In genomic region chr2:10635430-10635829, GRCh38 we compare ENCODE assay signal across 13 cellular contexts. TPM values are rescaled to one million over a fixed set of nuclear protein-coding genes. Genes with fewer than 3 reads are reported as not detected.
A peak's percentile ranks its signal among the peaks of the same experiment; 100 is the strongest.
DNase-seq lines count a peak whose midpoint lies in the region; ATAC-seq and TF ChIP-seq lines count a peak whose summit lies in the region.
"Had no signal": no experiment of that assay in that cellular context is flagged by ENCODE, and none has a peak within 500 bp of the region (broad histone marks: within the 10 kb centered on the region; RNA-seq: fewer than 3 reads in every experiment).

No MANE protein-coding gene starts in this region.

- DNase-seq in choroid plexus epithelial cell (ENCODE audit: low read depth) (peak; percentile 44), hepatocyte (ENCODE audit: low spot score) (peak; percentile 36), trophoblast cell (peak; percentile 20 to 37), heart left ventricle (no peak)
- DNase-seq in effector memory CD4-positive, alpha-beta T cell: no peak
- no peak for DNase-seq in natural killer cell treated with Interleukin-12 subunit alpha and Interleukin-12 subunit beta and Interleukin-15 and Interleukin-18, amount 100 ng/mL, for 72 hours (ENCODE audit: low spot score)
- DNase-seq: C1 segment of cervical spinal cord; CD4-positive, alpha-beta memory T cell; DMS79; EL had no signal

- no peaks in the 10 kb centered on the region for H3K9me2 ChIP-seq in hepatocyte (replicated peaks; ENCODE audit: insufficient read depth)

- no peak overlapping the region for H2BK5ac ChIP-seq in trophoblast cell (ENCODE audit: low read depth, low read length, poor library complexity)

- H3K79me2 ChIP-seq in hepatocyte (no peaks in the 10 kb centered on the region), trophoblast cell (ENCODE audit: control insufficient read depth, insufficient read depth, low read length, poor library complexity) (no peaks in the 10 kb centered on the region)

- peaks cover 52% of the 10 kb centered on the region for H3K36me3 ChIP-seq in HUES48 (ENCODE audit: control insufficient read depth, insufficient read depth, low read length)
- no peaks in the 10 kb centered on the region for H3K36me3 ChIP-seq in hepatocyte (replicated peaks; ENCODE audit: insufficient read depth, low read depth)
- peaks cover 3 to 5% of the 10 kb centered on the region in 2 experiments for H3K36me3 ChIP-seq in trophoblast cell (ENCODE audit: control insufficient read depth in 1 of 2, insufficient read depth in 2 of 2, low read length in 2 of 2)
- peaks cover 12% of the 10 kb centered on the region for H3K36me3 ChIP-seq in effector memory CD4-positive, alpha-beta T cell (ENCODE audit: control insufficient read depth, insufficient read depth, low read length)
- peaks cover 0 to 70% (median 31%) of the 10 kb centered on the region in 9 donors for H3K36me3 ChIP-seq in heart left ventricle

- no peak overlapping the region for H3K4me2 ChIP-seq in hepatocyte
- no peak overlapping the region for H3K4me2 ChIP-seq in trophoblast cell (ENCODE audit: low read length)

- no peak overlapping the region for H2BK120ac ChIP-seq in trophoblast cell (ENCODE audit: insufficient read depth, low read length, poor library complexity)

- H4K8ac ChIP-seq in trophoblast cell (ENCODE audit: low read depth, low read length): no peak overlapping the region

- peaks cover 0 to 3% of the 10 kb centered on the region in 2 donors for H3K4me1 Mint-ChIP-seq in natural killer cell treated with Interleukin-12 subunit alpha and Interleukin-12 subunit beta and Interleukin-15 and Interleukin-18, amount 100 ng/mL, for 72 hours (ENCODE audit: low read depth in 2 of 2)
- H3K4me1 Mint-ChIP-seq: B cell had no signal

- no peak overlapping the region for H3K23ac ChIP-seq in trophoblast cell (ENCODE audit: low read length)

- no peak overlapping the region for H2BK12ac ChIP-seq in trophoblast cell (ENCODE audit: low read length)

- no peak overlapping the region for H3K4me3 Mint-ChIP-seq in natural killer cell treated with Interleukin-12 subunit alpha and Interleukin-12 subunit beta and Interleukin-15 and Interleukin-18, amount 100 ng/mL, for 72 hours
- H3K4me3 Mint-ChIP-seq: B cell; CD4-positive, alpha-beta memory T cell had no signal

- no peak overlapping the region for H3K4ac ChIP-seq in trophoblast cell (ENCODE audit: low read depth, low read length)

- H3K79me1 ChIP-seq in trophoblast cell (ENCODE audit: low read length): no peaks in the 10 kb centered on the region

- no peak for TF ChIP-seq POLR2A in heart left ventricle (IDR thresholded peaks at IDR 0.05)

- no peak for ATAC-seq in natural killer cell treated with Interleukin-12 subunit alpha and Interleukin-12 subunit beta and Interleukin-15 and Interleukin-18, amount 100 ng/mL, for 72 hours
- no peak for ATAC-seq in heart left ventricle

- peak overlapping the region; percentile 28 for H3K27ac ChIP-seq in HUES48 (ENCODE audit: low read depth, low read length)
- peak overlapping the region; percentile 70 for H3K27ac ChIP-seq in hepatocyte
- no peak overlapping the region for H3K27ac ChIP-seq in trophoblast cell (ENCODE audit: low read depth, low read length)
- no peak overlapping the region for H3K27ac ChIP-seq in effector memory CD4-positive, alpha-beta T cell (ENCODE audit: insufficient read depth, low read length, poor library complexity, severe bottlenecking)
- no peak overlapping the region for H3K27ac ChIP-seq in heart left ventricle

- peaks cover 14% of the 10 kb centered on the region for H3K36me3 Mint-ChIP-seq in natural killer cell treated with Interleukin-12 subunit alpha and Interleukin-12 subunit beta and Interleukin-15 and Interleukin-18, amount 100 ng/mL, for 72 hours

- H3K27me3 ChIP-seq in HUES48 (ENCODE audit: control insufficient read depth, insufficient read depth, low read length) (no peaks in the 10 kb centered on the region), hepatocyte (no peaks in the 10 kb centered on the region), trophoblast cell (ENCODE audit: insufficient read depth, low read length) (no peaks in the 10 kb centered on the region), heart left ventricle (no peaks in the 10 kb centered on the region)
- no peaks in the 10 kb centered on the region for H3K27me3 ChIP-seq in effector memory CD4-positive, alpha-beta T cell (replicated peaks; ENCODE audit: control insufficient read depth, insufficient read depth, low read length, poor library complexity, severe bottlenecking)

- no peak overlapping the region for H3K14ac ChIP-seq in trophoblast cell (ENCODE audit: low read length)

- no peak overlapping the region for H4K91ac ChIP-seq in trophoblast cell (ENCODE audit: low read depth, low read length)

- H3K27ac Mint-ChIP-seq in natural killer cell treated with Interleukin-12 subunit alpha and Interleukin-12 subunit beta and Interleukin-15 and Interleukin-18, amount 100 ng/mL, for 72 hours: no peak overlapping the region
- H3K27ac Mint-ChIP-seq: B cell; CD4-positive, alpha-beta memory T cell had no signal

- H3K4me3 ChIP-seq in HUES48 (ENCODE audit: low read depth, low read length) (no peak overlapping the region), choroid plexus epithelial cell (ENCODE audit: low read depth, low read length) (no peak overlapping the region), hepatocyte (no peak overlapping the region), trophoblast cell (ENCODE audit: low read depth, low read length) (no peak overlapping the region), heart left ventricle (no peak overlapping the region)
- H3K4me3 ChIP-seq in effector memory CD4-positive, alpha-beta T cell (ENCODE audit: insufficient read depth, low read depth, low read length, poor library complexity, severe bottlenecking): no peak overlapping the region
- H3K4me3 ChIP-seq: HAP-1 had no signal

- H3K9ac ChIP-seq in HUES48 (ENCODE audit: low read depth, low read length): no peak overlapping the region
- H3K9ac ChIP-seq in trophoblast cell (ENCODE audit: low read length): no peak overlapping the region

- H3K4me1 ChIP-seq in HUES48 (ENCODE audit: control insufficient read depth, insufficient read depth, low read length) (no peaks in the 10 kb centered on the region), hepatocyte (ENCODE audit: insufficient read depth) (peaks cover 17% of the 10 kb centered on the region), trophoblast cell (ENCODE audit: control insufficient read depth in 1 of 2, insufficient read depth in 2 of 2, low read length in 2 of 2) (peaks cover 0 to 3% of the 10 kb centered on the region in 2 experiments), heart left ventricle (peaks cover 0 to 8% (median 0%) of the 10 kb centered on the region in 12 donors)
- no peaks in the 10 kb centered on the region for H3K4me1 ChIP-seq in effector memory CD4-positive, alpha-beta T cell (ENCODE audit: control insufficient read depth, insufficient read depth, low read length, poor library complexity, severe bottlenecking)

- TF ChIP-seq CTCF in choroid plexus epithelial cell (conservative IDR thresholded peaks at IDR 0.05; ENCODE audit: low read depth, low read length) (no peak), hepatocyte (IDR thresholded peaks at IDR 0.05; ENCODE audit: poor library complexity) (no peak), heart left ventricle (IDR thresholded peaks at IDR 0.05) (no peak)

- no peak overlapping the region for H4K12ac ChIP-seq in trophoblast cell (ENCODE audit: low read depth, low read length)

- 68% methylated on average over 4 of the region's 4 CpGs for WGBS in hepatocyte (ENCODE audit: low lambda C conversion rate, missing lambda C conversion rate)
- WGBS in trophoblast cell (ENCODE audit: extremely low coverage, insufficient coverage, insufficient read length): no CpG with 5 or more reads among the region's 4 CpGs
- WGBS in heart left ventricle, 4 donors: 96 to 98% (median 97%) methylated on average over 4 of the region's 4 CpGs

- intact Hi-C loops in heart left ventricle (cut with DNase I): no loop called here

- H3K9me3 ChIP-seq in HUES48 (ENCODE audit: control insufficient read depth, insufficient read depth, low read length) (no peaks in the 10 kb centered on the region), hepatocyte (ENCODE audit: low read depth) (no peaks in the 10 kb centered on the region), trophoblast cell (ENCODE audit: insufficient read depth, low read depth, low read length) (no peaks in the 10 kb centered on the region), heart left ventricle (no peaks in the 10 kb centered on the region)
- no peaks in the 10 kb centered on the region for H3K9me3 ChIP-seq in effector memory CD4-positive, alpha-beta T cell (ENCODE audit: control insufficient read depth, low read length)
- H3K9me3 ChIP-seq: HAP-1 had no signal

- no peaks in the 10 kb centered on the region for H3K9me3 Mint-ChIP-seq in natural killer cell treated with Interleukin-12 subunit alpha and Interleukin-12 subunit beta and Interleukin-15 and Interleukin-18, amount 100 ng/mL, for 72 hours
- H3K9me3 Mint-ChIP-seq: CD4-positive, alpha-beta memory T cell had no signal

- no peak overlapping the region for H2AK5ac ChIP-seq in trophoblast cell (ENCODE audit: low read length)

- no peak overlapping the region for H2AFZ ChIP-seq in hepatocyte
- no peak overlapping the region for H2AFZ ChIP-seq in trophoblast cell (ENCODE audit: insufficient read depth, low read length, poor library complexity)

- no peak overlapping the region for H3K18ac ChIP-seq in trophoblast cell (ENCODE audit: low read length)

- H3K27me3 Mint-ChIP-seq in natural killer cell treated with Interleukin-12 subunit alpha and Interleukin-12 subunit beta and Interleukin-15 and Interleukin-18, amount 100 ng/mL, for 72 hours: no peaks in the 10 kb centered on the region
- H3K27me3 Mint-ChIP-seq: B cell; CD4-positive, alpha-beta memory T cell had no signal

- no peaks in the 10 kb centered on the region for H4K20me1 ChIP-seq in hepatocyte (ENCODE audit: insufficient read depth, poor library complexity, severe bottlenecking)

RNA-seq across cellular contexts. Expression of gene NOL10, which starts 54.3 kb away (rescaled TPM):
- 25.2 and 28.4 TPM in 2 replicates for total RNA-seq in hepatocyte
- 15.7 and 20.3 TPM in 2 replicates for polyA plus RNA-seq in hepatocyte
- polyA plus RNA-seq in trophoblast cell (2013): 20.1 and 20.2 TPM in 2 replicates
- total RNA-seq in natural killer cell treated with Interleukin-12 subunit alpha and Interleukin-12 subunit beta and Interleukin-15 and Interleukin-18, amount 100 ng/mL, for 72 hours: 10 to 100 TPM; 35.7 to 49.6 TPM
- 10 to 100 TPM; 15.3 to 21.3 (median 18.3) TPM for total RNA-seq in heart left ventricle
- polyA plus RNA-seq in heart left ventricle: 10 to 100 TPM in 1 of 2 donors, 1 to 10 TPM in 1; 8.2 to 17.5 TPM

Comparison
In these comparisons a context has a peak if more than half of its experiments do, and no peak if none do; other contexts are left out.
1. H3K27ac ChIP-seq: peak in HUES48 (single experiment) and hepatocyte (single experiment); none in trophoblast cell (single experiment), effector memory CD4-positive, alpha-beta T cell (single experiment) and heart left ventricle (0 of 12).
2. DNase-seq: peak in choroid plexus epithelial cell (single experiment), hepatocyte (single experiment) and trophoblast cell (2 of 2); none in effector memory CD4-positive, alpha-beta T cell (0 of 3), natural killer cell treated with Interleukin-12 subunit alpha and Interleukin-12 subunit beta and Interleukin-15 and Interleukin-18, amount 100 ng/mL, for 72 hours (single experiment) and heart left ventricle (0 of 5).